ENCODE assay signal across 12 cellular contexts in the genomic region with DNA sequence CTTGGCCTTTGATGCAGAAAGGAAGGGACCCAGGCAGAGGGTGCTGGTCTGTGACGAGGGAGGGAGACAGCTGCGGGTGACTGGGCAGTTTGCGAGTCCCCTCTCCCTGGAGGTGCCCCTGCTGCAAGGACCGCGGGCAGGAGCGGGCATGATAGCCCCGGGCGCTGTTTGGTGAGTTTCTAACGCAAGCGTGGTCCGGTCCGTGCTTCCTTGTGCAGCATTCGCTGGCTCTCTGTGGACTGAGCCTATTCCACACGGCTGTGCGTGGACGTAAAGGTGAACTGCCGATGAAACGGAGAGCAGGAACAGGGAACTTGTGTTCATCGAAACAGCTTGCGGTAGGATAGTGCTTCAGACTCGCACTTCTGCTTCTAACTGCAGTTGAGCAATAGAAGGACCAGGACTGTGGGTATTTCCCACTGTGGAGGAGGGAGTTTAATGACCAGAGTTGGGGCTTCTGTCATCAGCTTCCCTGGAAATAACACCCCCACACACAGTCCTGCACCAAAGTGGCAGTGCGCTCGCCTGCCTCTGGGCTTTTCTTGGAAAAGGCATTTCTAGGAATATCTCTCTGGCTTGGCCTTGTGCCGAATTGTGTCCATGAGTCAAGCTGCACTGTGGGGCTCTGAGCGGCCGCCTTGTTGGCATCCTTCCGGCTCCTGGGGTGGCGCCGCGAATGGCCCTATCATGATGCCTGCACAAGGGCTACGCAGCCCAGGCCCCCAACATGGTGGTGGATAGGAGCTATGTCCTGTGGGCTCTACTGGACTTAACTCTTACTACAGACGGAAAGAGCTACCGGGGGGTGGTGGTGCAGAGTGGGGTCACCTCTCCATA. TPM values are rescaled to one million over a fixed set of nuclear protein-coding genes. Genes with fewer than 3 reads are reported as not detected.
A peak's percentile ranks its signal among the peaks of the same experiment; 100 is the strongest.
DNase-seq lines count a peak whose midpoint lies in the region; ATAC-seq and TF ChIP-seq lines count a peak whose summit lies in the region.
"Had no signal": no experiment of that assay in that cellular context is flagged by ENCODE, and none has a peak within 500 bp of the region (broad histone marks: within the 10 kb centered on the region; RNA-seq: fewer than 3 reads in every experiment).

No MANE protein-coding gene starts in this region.

- H3K9me3 ChIP-seq in left lung (no peaks in the 10 kb centered on the region), vagina (no peaks in the 10 kb centered on the region)
- H3K9me3 ChIP-seq: psoas muscle had no signal

- intact Hi-C loops in left lung (cut with DNase I) (no loop called here), vagina (cut with DNase I) (no loop called here)

- TF ChIP-seq CTCF in GM12864 (IDR thresholded peaks at IDR 0.05; ENCODE audit: low read depth, low read length, missing control alignments) (no peak), HL-60 (IDR thresholded peaks at IDR 0.05; ENCODE audit: insufficient read depth, low read length) (no peak), left lung (IDR thresholded peaks at IDR 0.05) (no peak), vagina (IDR thresholded peaks at IDR 0.05) (no peak)

- H3K27me3 ChIP-seq in HL-60 (ENCODE audit: insufficient read depth, poor library complexity, severe bottlenecking) (no peaks in the 10 kb centered on the region), left lung (no peaks in the 10 kb centered on the region), vagina (no peaks in the 10 kb centered on the region)

- H3K4me1 ChIP-seq in left lung = peaks cover 8 to 54% of the 10 kb centered on the region in 2 donors
- H3K4me1 ChIP-seq in vagina = no peaks in the 10 kb centered on the region

- no peak for TF ChIP-seq POLR2A in vagina (IDR thresholded peaks at IDR 0.05)

- H3K4me3 ChIP-seq in GM12864 (ENCODE audit: low read depth, low read length) (0 out of 2 replicates have a peak overlapping the region, but pooled peaks have one; percentile 1), HL-60 (replicated peaks; ENCODE audit: insufficient read depth, low read length) (no peak overlapping the region), left lung (no peak overlapping the region), vagina (no peak overlapping the region)
- H3K4me3 ChIP-seq: psoas muscle had no signal

- H3K27ac ChIP-seq in HL-60 (replicated peaks) (no peak overlapping the region; the same call in 1 of the 2 replicates), left lung (peak overlapping the region in 1 of 2 donors; percentile 31), vagina (no peak overlapping the region)
- H3K27ac ChIP-seq: psoas muscle had no signal

- ATAC-seq in GM21447 (IDR thresholded peaks at IDR 0.05; ENCODE audit: unreplicated experiment) (peak; percentile 39), left lung (peak; percentile 37)

- DNase-seq in GM12864 (ENCODE audit: low read depth) = no peak
- DNase-seq in HL-60 (ENCODE audit: low read depth in 1 of 2, low spot score in 1 of 2) = peak; percentile 85 to 91
- peak; percentile 63 to 88 for DNase-seq in left lung
- no peak for DNase-seq in NOMO-1 treated with DMSO at 0.1 percent for 48 hours (lab: John Stamatoyannopoulos, UW; ENCODE audit: unreplicated experiment)
- no peak for DNase-seq in RPMI8226
- no peak for DNase-seq in vagina (ENCODE audit: extremely low spot score in 2 of 2)
- DNase-seq in stimulated activated CD4-positive, alpha-beta T cell treated with anti-CD3 and anti-CD28 coated beads, Interleukin-2, amount 100 ng/mL, for 24 hours = no peak
- DNase-seq: anterior cingulate cortex, COR-L47, H9 had no signal

- H3K36me3 ChIP-seq in left lung (no peaks in the 10 kb centered on the region), vagina (no peaks in the 10 kb centered on the region)

RNA-seq across cellular contexts. Expression of gene DUSP22, which starts 48.9 kb away (rescaled TPM):
- 10 to 100 TPM; 47.0 to 48.8 TPM for total RNA-seq in left lung
- 57.5 TPM for total RNA-seq in vagina

RNA-seq across cellular contexts. Expression of gene IRF4, which starts 50.3 kb away (rescaled TPM):
- total RNA-seq in left lung (1 to 10 TPM; 3.4 to 7.0 TPM), vagina (2.9 TPM)

Comparison
In these comparisons a context has a peak if more than half of its experiments do, and no peak if none do; other contexts are left out.
1. DNase-seq: peak in HL-60 (2 of 2) and left lung (2 of 2); none in GM12864 (single experiment), NOMO-1 treated with DMSO at 0.1 percent for 48 hours (single experiment), RPMI8226 (single experiment), vagina (0 of 2) and stimulated activated CD4-positive, alpha-beta T cell treated with anti-CD3 and anti-CD28 coated beads, Interleukin-2, amount 100 ng/mL, for 24 hours (0 of 2).